Comparison of ENCODE assay signal across 1 cellular context in genomic region chr12:56221757-56222530, GRCh38.
TF ChIP-seq lines count a peak whose summit lies in the region.

TSS of gene RNF41 (minus strand) at chr12:56221922. CDS start at chr12:56214047, 7,875 bp downstream.

TF ChIP-seq in HepG2, 621 proteins besides CTCF, POLR2A, EP300 and RAD21 (continued from another document and continues in another):
- TF ChIP-seq ZNF318 (CRISPR knock-in tag; IDR thresholded peaks at IDR 0.05) (no peak), ZNF136 (CRISPR knock-in tag; IDR thresholded peaks at IDR 0.05; ENCODE audit: low read depth) (peak; percentile 82; the same call in 1 of the 2 replicates), BRCA1 (CRISPR knock-in tag; IDR thresholded peaks at IDR 0.05) (peak; percentile 90), RFX3 (CRISPR knock-in tag; IDR thresholded peaks at IDR 0.05) (0 out of 2 replicates have a peak, but pooled peaks have one; percentile 38), FUBP1 (CRISPR knock-in tag; IDR thresholded peaks at IDR 0.05; ENCODE audit: borderline replicate concordance) (peak; percentile 85; the same call in 1 of the 2 replicates), ZSCAN31 (CRISPR knock-in tag; IDR thresholded peaks at IDR 0.05; ENCODE audit: low read depth) (peak; percentile 26; the same call in 1 of the 2 replicates), CSRNP2 (CRISPR knock-in tag; conservative IDR thresholded peaks at IDR 0.05; ENCODE audit: low read depth) (no peak), NBN (conservative IDR thresholded peaks at IDR 0.05) (no peak), NR2C2 (CRISPR knock-in tag; IDR thresholded peaks at IDR 0.05; ENCODE audit: borderline replicate concordance) (peak; percentile 77), ZFP36L1 (CRISPR knock-in tag; IDR thresholded peaks at IDR 0.05) (no peak), ZZZ3 (CRISPR knock-in tag; IDR thresholded peaks at IDR 0.05; ENCODE audit: borderline replicate concordance) (peak; percentile 74; the same call in 1 of the 2 replicates), ZNF343 (CRISPR knock-in tag; IDR thresholded peaks at IDR 0.05) (0 out of 2 replicates have a peak, but pooled peaks have one; percentile 18), PLRG1 (conservative IDR thresholded peaks at IDR 0.05) (no peak), ZNF142 (CRISPR knock-in tag; IDR thresholded peaks at IDR 0.05) (no peak; the same call in 1 of the 2 replicates), RBM39 (IDR thresholded peaks at IDR 0.05; ENCODE audit: low read depth, low read length, poor library complexity, severe bottlenecking) (peak; percentile 49), ZNF335 (CRISPR knock-in tag; IDR thresholded peaks at IDR 0.05) (0 out of 2 replicates have a peak, but pooled peaks have one; percentile 63), ZNF549 (CRISPR knock-in tag; IDR thresholded peaks at IDR 0.05) (no peak), MAFG (CRISPR knock-in tag; IDR thresholded peaks at IDR 0.05) (no peak), ETS1 (CRISPR knock-in tag; IDR thresholded peaks at IDR 0.05) (0 out of 2 replicates have a peak, but pooled peaks have one; percentile 79), PCBP1 (IDR thresholded peaks at IDR 0.05; ENCODE audit: borderline replicate concordance, low read depth, low read length) (0 out of 2 replicates have a peak, but pooled peaks have one; percentile 87), ZNF124 (CRISPR knock-in tag; IDR thresholded peaks at IDR 0.05) (peak; percentile 84), ZFP1 (CRISPR knock-in tag; IDR thresholded peaks at IDR 0.05) (peak; percentile 61; the same call in 1 of the 2 replicates), CHD4 (IDR thresholded peaks at IDR 0.05; ENCODE audit: borderline replicate concordance, low read length) (0 out of 2 replicates have a peak, but pooled peaks have one; percentile 66), HCFC1 (IDR thresholded peaks at IDR 0.05; ENCODE audit: low read depth, low read length) (peak; percentile 36; the same call in 1 of the 2 replicates), BRF2 (CRISPR knock-in tag; IDR thresholded peaks at IDR 0.05) (no peak), CC2D1A (CRISPR knock-in tag; IDR thresholded peaks at IDR 0.05) (no peak), MIXL1 (CRISPR knock-in tag; IDR thresholded peaks at IDR 0.05) (0 out of 2 replicates have a peak, but pooled peaks have one; percentile 15), ZNF607 (CRISPR knock-in tag; IDR thresholded peaks at IDR 0.05; ENCODE audit: borderline replicate concordance) (0 out of 2 replicates have a peak, but pooled peaks have one; percentile 74), HIVEP1 (CRISPR knock-in tag; IDR thresholded peaks at IDR 0.05) (peak; percentile 57; the same call in 1 of the 2 replicates), MIER2 (CRISPR knock-in tag; IDR thresholded peaks at IDR 0.05) (peak; percentile 31; the same call in 1 of the 2 replicates), SOX5 (CRISPR knock-in tag; IDR thresholded peaks at IDR 0.05; ENCODE audit: borderline replicate concordance) (peak; percentile 56; the same call in 1 of the 2 replicates), GFI1 (CRISPR knock-in tag; IDR thresholded peaks at IDR 0.05; ENCODE audit: borderline replicate concordance) (0 out of 2 replicates have a peak, but pooled peaks have one; percentile 27), ZNF570 (CRISPR knock-in tag; IDR thresholded peaks at IDR 0.05; ENCODE audit: borderline replicate concordance) (no peak), ZNF770 (CRISPR knock-in tag; IDR thresholded peaks at IDR 0.05) (peak; percentile 90), SAFB2 (CRISPR knock-in tag; IDR thresholded peaks at IDR 0.05; ENCODE audit: borderline replicate concordance, low read depth) (no peak), NCOR1 (IDR thresholded peaks at IDR 0.05; ENCODE audit: borderline replicate concordance, low read length) (0 out of 2 replicates have a peak, but pooled peaks have one; percentile 44)
